19 cellular contexts compared by ENCODE assay signal in genomic region chr6:155958550-155958949, GRCh38.
DNase-seq lines count a peak whose midpoint lies in the region; ATAC-seq, FAIRE-seq and TF ChIP-seq lines count a peak whose summit lies in the region.
"Had no signal": no experiment of that assay in that cellular context is flagged by ENCODE, and none has a peak within 500 bp of the region (broad histone marks: within the 10 kb centered on the region; RNA-seq: fewer than 3 reads in every experiment).

No MANE protein-coding gene starts in this region.

- H3K4me1 Mint-ChIP-seq in Calu3 (ENCODE audit: low read depth, unreplicated experiment) (peaks cover 11% of the 10 kb centered on the region), CD14-positive monocyte (peaks cover 8% of the 10 kb centered on the region)

- H2AFZ ChIP-seq in MM.1S (ENCODE audit: low read length), result no peak overlapping the region
- H2AFZ ChIP-seq: GM23338 had no signal

- H3K4me3 ChIP-seq in epithelial cell of esophagus (ENCODE audit: low read length) (no peak overlapping the region), small intestine (ENCODE audit: low read depth in 1 of 2, low read length in 2 of 2) (no peak overlapping the region), MM.1S (ENCODE audit: low read length) (no peak overlapping the region)
- H3K4me3 ChIP-seq: GM23338, MG63 had no signal

- CTCF ChIA-PET in Calu3 (lab: Charles Lee), result no interaction called here

- peaks cover 5% of the 10 kb centered on the region for H3K36me3 Mint-ChIP-seq in Calu3 (ENCODE audit: insufficient read depth, unreplicated experiment)
- H3K36me3 Mint-ChIP-seq in CD14-positive monocyte, result no peaks in the 10 kb centered on the region

- no peaks in the 10 kb centered on the region for H3F3A ChIP-seq in MM.1S (ENCODE audit: insufficient read depth, low read length)

- no peaks in the 10 kb centered on the region for H3K79me2 ChIP-seq in MM.1S (ENCODE audit: low read length)

- intact Hi-C loops in Calu3 (cut with micrococcal nuclease; ENCODE audit: unreplicated experiment) (no loop called here), CD14-positive monocyte (cut with micrococcal nuclease) (no loop called here)

- H3K27me3 ChIP-seq in small intestine (ENCODE audit: control insufficient read depth in 2 of 2, insufficient read depth in 2 of 2, low read length in 2 of 2) (no peaks in the 10 kb centered on the region), MM.1S (replicated peaks; ENCODE audit: insufficient read depth, low read length) (no peaks in the 10 kb centered on the region)
- H3K27me3 ChIP-seq: MG63 had no signal

- no peak overlapping the region for H3K27ac Mint-ChIP-seq in Calu3 (ENCODE audit: unreplicated experiment)
- H3K27ac Mint-ChIP-seq in CD14-positive monocyte, result no peak overlapping the region
- H3K27ac Mint-ChIP-seq: GM23338 had no signal

- H3K4me1 ChIP-seq in small intestine (ENCODE audit: control insufficient read depth in 2 of 2, insufficient read depth in 1 of 2, low read depth in 1 of 2, low read length in 1 of 2) (peaks cover 0 to 2% of the 10 kb centered on the region in 2 donors), MM.1S (ENCODE audit: low read length) (no peaks in the 10 kb centered on the region)

- H3K9me3 ChIP-seq in small intestine (ENCODE audit: control insufficient read depth, low read depth) (no peaks in the 10 kb centered on the region), MM.1S (replicated peaks; ENCODE audit: insufficient read depth, low read length) (no peaks in the 10 kb centered on the region)
- H3K9me3 ChIP-seq: MG63 had no signal

- BruUV-seq in Calu3 (replicated peaks; lab: Mats Ljungman, UMichigan), result no TSS peak

- H3K9me3 Mint-ChIP-seq in Calu3 (ENCODE audit: low read depth, unreplicated experiment), result peaks cover 9% of the 10 kb centered on the region
- H3K9me3 Mint-ChIP-seq in CD14-positive monocyte, result peaks cover 2 to 15% (median 6%) of the 10 kb centered on the region in 7 donors

- no peak for TF ChIP-seq CTCF in Calu3 (IDR thresholded peaks at IDR 0.05; ENCODE audit: unreplicated experiment)
- TF ChIP-seq CTCF in epithelial cell of esophagus (IDR thresholded peaks at IDR 0.05; ENCODE audit: insufficient read depth, low read depth, low read length, missing control alignments), result no peak
- TF ChIP-seq CTCF in MM.1S (IDR thresholded peaks at IDR 0.05; ENCODE audit: low read length), result no peak
- TF ChIP-seq CTCF in CD14-positive monocyte (IDR thresholded peaks at IDR 0.05), result no peak

- ATAC-seq in GM21723 (IDR thresholded peaks at IDR 0.05; ENCODE audit: unreplicated experiment), result no peak
- ATAC-seq: GM23338 had no signal

- H4K20me1 ChIP-seq in MM.1S (ENCODE audit: insufficient read depth, low read length), result no peaks in the 10 kb centered on the region

- H3K9ac ChIP-seq in MM.1S (ENCODE audit: low read length), result no peak overlapping the region
- H3K9ac ChIP-seq: KMS-11 had no signal

- H3K4me3 Mint-ChIP-seq in Calu3 (ENCODE audit: low read depth, unreplicated experiment), result no peak overlapping the region
- H3K4me3 Mint-ChIP-seq in CD14-positive monocyte, result no peak overlapping the region
- H3K4me3 Mint-ChIP-seq: GM23338 had no signal

- H3K27me3 Mint-ChIP-seq in Calu3 (ENCODE audit: unreplicated experiment) (no peaks in the 10 kb centered on the region), CD14-positive monocyte (ENCODE audit: low read depth in 3 of 3) (no peaks in the 10 kb centered on the region)

- peak; percentile 42 for DNase-seq in Calu3
- DNase-seq in HuH-7 (ENCODE audit: low spot score), result peak; percentile 36
- peak; percentile 4 for DNase-seq in epithelial cell of esophagus (ENCODE audit: low read depth)
- DNase-seq in small intestine, result peak; percentile 88
- no peak for DNase-seq in MM.1S
- no peak for DNase-seq in CD14-positive monocyte (ENCODE audit: low spot score)
- DNase-seq: ACHN, C1 segment of cervical spinal cord, GF-D8, MG63, NCI-H1092, NCI-H1436 treated with DMSO at 0.1 percent for 48 hours, NCI-H2081, NCI-H510A, NCI-H82, T-helper 1 cell had no signal

- no peaks in the 10 kb centered on the region for H3K36me3 ChIP-seq in small intestine (ENCODE audit: control insufficient read depth in 2 of 2, insufficient read depth in 2 of 2, low read length in 2 of 2)
- H3K36me3 ChIP-seq in MM.1S (replicated peaks; ENCODE audit: insufficient read depth, low read length), result no peaks in the 10 kb centered on the region
- H3K36me3 ChIP-seq: MG63 had no signal

- no peak overlapping the region for H3K27ac ChIP-seq in small intestine (ENCODE audit: low read depth in 1 of 2, low read length in 1 of 2)
- no peak overlapping the region for H3K27ac ChIP-seq in MM.1S (ENCODE audit: low read length)
- H3K27ac ChIP-seq: KMS-11 had no signal

- no peaks in the 10 kb centered on the region for H3K9me2 ChIP-seq in MM.1S (replicated peaks; ENCODE audit: insufficient read depth, low read length)

- FAIRE-seq in small intestine (lab: Jason Lieb, UNC), result no peak

- H3K4me2 ChIP-seq in MM.1S (ENCODE audit: low read depth, low read length), result no peak overlapping the region
- H3K4me2 ChIP-seq: GM23338, KMS-11 had no signal

- WGBS in small intestine, 3 donors, result 33 to 63% (median 48%) methylated on average over 2 of the region's 2 CpGs

Comparison
In these comparisons a context has a peak if more than half of its experiments do, and no peak if none do; other contexts are left out.
1. DNase-seq: peak in Calu3 (single experiment), HuH-7 (single experiment), epithelial cell of esophagus (single experiment) and small intestine (single experiment); none in MM.1S (single experiment) and CD14-positive monocyte (single experiment).